ENCODE assay signal across 19 cellular contexts in the genomic region with DNA sequence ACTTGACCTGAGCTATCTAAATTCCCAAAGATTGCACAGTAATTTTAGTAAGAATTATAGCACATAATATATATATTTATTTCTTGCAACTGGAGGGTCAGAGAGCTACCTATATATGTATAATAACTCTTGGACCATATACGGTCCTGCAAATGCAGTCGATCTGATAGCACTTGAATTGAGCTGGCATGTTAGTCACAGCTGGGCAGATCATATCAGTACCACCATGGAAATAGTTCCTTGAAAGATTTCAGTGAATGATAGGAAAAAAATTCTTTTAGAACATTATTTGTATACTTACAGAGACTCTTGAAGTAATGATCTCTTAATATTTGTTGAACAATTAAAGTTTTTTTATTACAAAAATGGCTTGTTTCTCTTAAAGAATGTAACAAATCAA.
"Had no signal": no experiment of that assay in that cellular context is flagged by ENCODE, and none has a peak within 500 bp of the region (broad histone marks: within the 10 kb centered on the region; RNA-seq: fewer than 3 reads in every experiment).

No MANE protein-coding gene starts in this region.

- H3K4me2 ChIP-seq: smooth muscle cell had no signal

- H3K4me1 ChIP-seq: colonic mucosa, pancreas, prostate gland, suprapubic skin, thyroid gland, upper lobe of left lung, uterus had no signal

- H3K9me3 ChIP-seq: colonic mucosa, pancreas, prostate gland, suprapubic skin, thyroid gland, upper lobe of left lung, uterus had no signal

- H3K27me3 ChIP-seq: colonic mucosa, foreskin keratinocyte, pancreas, suprapubic skin, thyroid gland, upper lobe of left lung, uterus had no signal

- H3K4me3 ChIP-seq: colonic mucosa, pancreas, prostate gland, smooth muscle cell, suprapubic skin, thyroid gland, upper lobe of left lung, uterus had no signal

- H3K27ac ChIP-seq: colonic mucosa, foreskin keratinocyte, pancreas, prostate gland, suprapubic skin, thyroid gland, upper lobe of left lung, uterus had no signal

- H3K27ac Mint-ChIP-seq: nephron; stimulated activated effector memory CD8-positive, alpha-beta T cell treated with anti-CD3 and anti-CD28 coated beads, Interleukin-12 subunit alpha, Interleukin-12 subunit beta, amount 100 ng/mL, for 72 hours had no signal

- H3K4me1 Mint-ChIP-seq: nephron had no signal

- H3K4me3 Mint-ChIP-seq: naive B cell; nephron; stimulated activated effector memory CD8-positive, alpha-beta T cell treated with anti-CD3 and anti-CD28 coated beads, Interleukin-12 subunit alpha, Interleukin-12 subunit beta, amount 100 ng/mL, for 72 hours had no signal

- ATAC-seq: foreskin keratinocyte; pancreas; stimulated activated effector memory CD8-positive, alpha-beta T cell treated with anti-CD3 and anti-CD28 coated beads, Interleukin-12 subunit alpha, Interleukin-12 subunit beta, amount 100 ng/mL, for 72 hours; stimulated activated naive CD8-positive, alpha-beta T cell treated with anti-CD3 and anti-CD28 coated beads, Interleukin-15, Interleukin-2, amounts not matched to agents 100 U/mL and 50 U/mL, for 24 hours had no signal

- H3K27me3 Mint-ChIP-seq: naive B cell had no signal

- H3K36me3 ChIP-seq: colonic mucosa, pancreas, prostate gland, upper lobe of left lung, uterus had no signal

- DNase-seq: colonic mucosa; dermis blood vessel endothelial cell; foreskin keratinocyte; islet precursor cell; mesendoderm; naive B cell; occipital lobe; pancreas; stimulated activated CD4-positive, alpha-beta T cell treated with anti-CD3 and anti-CD28 coated beads, Interleukin-4, amount 100 ng/mL, for 1 hour; stimulated activated CD8-positive, alpha-beta memory T cell treated with anti-CD3 and anti-CD28 coated beads, Interleukin-4, amount 100 ng/mL, for 48 hours; stimulated activated naive CD8-positive, alpha-beta T cell treated with anti-CD3 and anti-CD28 coated beads, Interleukin-15, Interleukin-2, amounts not matched to agents 100 U/mL and 50 U/mL, for 24 hours; thyroid gland; upper lobe of left lung; uterus had no signal

- FAIRE-seq: pancreas had no signal
